Comparison of ENCODE assay signal across 27 cellular contexts in genomic region chr4:21198683-21199082, GRCh38.
"Had no signal": no experiment of that assay in that cellular context is flagged by ENCODE, and none has a peak within 500 bp of the region (broad histone marks: within the 10 kb centered on the region; RNA-seq: fewer than 3 reads in every experiment).

No MANE protein-coding gene starts in this region.

- H3K4me1 ChIP-seq: esophagus muscularis mucosa, gastroesophageal sphincter had no signal

- H3K4me3 ChIP-seq: coronary artery, dorsolateral prefrontal cortex, esophagus muscularis mucosa, gastroesophageal sphincter had no signal

- H3K27ac Mint-ChIP-seq: activated CD4-positive, alpha-beta memory T cell treated with anti-CD3 and anti-CD28 coated beads, Interleukin-2, amount 10 ng/mL, durations not matched to agents 7 days and 5 days; activated CD4-positive, alpha-beta T cell treated with anti-CD3 and anti-CD28 coated beads, Interleukin-2, amount 10 ng/mL, durations not matched to agents 7 days and 5 days; activated naive CD8-positive, alpha-beta T cell; activated T-helper 17 cell treated with anti-CD3 and anti-CD28 coated beads, Interleukin-2, amount 50 U/mL, for 72 hours; dendritic cell treated with granulocyte-macrophage colony-stimulating factor and Interleukin-4, amounts not matched to agents 40 ng/mL and 50 ng/mL, for 4 days had no signal

- H3K4me1 Mint-ChIP-seq: activated CD4-positive, alpha-beta memory T cell treated with anti-CD3 and anti-CD28 coated beads, Interleukin-2, amount 10 ng/mL, durations not matched to agents 7 days and 5 days; activated CD4-positive, alpha-beta T cell treated with anti-CD3 and anti-CD28 coated beads, Interleukin-2, amount 10 ng/mL, durations not matched to agents 7 days and 5 days; activated T-helper 17 cell treated with anti-CD3 and anti-CD28 coated beads, Interleukin-2, amount 50 U/mL, for 72 hours; central memory CD8-positive, alpha-beta T cell had no signal

- H3K9me3 ChIP-seq: esophagus muscularis mucosa, gastroesophageal sphincter had no signal

- H3K9me3 Mint-ChIP-seq: activated T-helper 17 cell treated with anti-CD3 and anti-CD28 coated beads, Interleukin-2, amount 50 U/mL, for 72 hours had no signal

- H3K27me3 Mint-ChIP-seq: activated CD4-positive, alpha-beta memory T cell treated with anti-CD3 and anti-CD28 coated beads, Interleukin-2, amount 10 ng/mL, durations not matched to agents 7 days and 5 days; activated CD4-positive, alpha-beta T cell treated with anti-CD3 and anti-CD28 coated beads, Interleukin-2, amount 10 ng/mL, durations not matched to agents 7 days and 5 days; activated naive CD8-positive, alpha-beta T cell; activated T-helper 17 cell treated with anti-CD3 and anti-CD28 coated beads, Interleukin-2, amount 50 U/mL, for 72 hours; central memory CD8-positive, alpha-beta T cell; dendritic cell treated with granulocyte-macrophage colony-stimulating factor and Interleukin-4, amounts not matched to agents 40 ng/mL and 50 ng/mL, for 4 days had no signal

- DNase-seq: activated CD4-positive, alpha-beta memory T cell treated with anti-CD3 and anti-CD28 coated beads, Interleukin-2, amount 10 ng/mL, durations not matched to agents 7 days and 5 days; activated CD4-positive, alpha-beta T cell treated with anti-CD3 and anti-CD28 coated beads for 1 hour; activated CD4-positive, alpha-beta T cell treated with anti-CD3 and anti-CD28 coated beads for 4 hours; activated CD4-positive, alpha-beta T cell treated with anti-CD3 and anti-CD28 coated beads, Interleukin-2, amount 10 ng/mL, durations not matched to agents 7 days and 5 days; activated CD4-positive, alpha-beta T cell treated with anti-CD3 and anti-CD28 coated beads, Interleukin-2, amount 50 U/mL, for 4 hours; activated CD8-positive, alpha-beta memory T cell treated with anti-CD3 and anti-CD28 coated beads, Interleukin-2, amount 50 U/mL, for 48 hours; activated effector memory CD4-positive, alpha-beta T cell treated with Interleukin-2 at 50 U/mL for 16 hours; activated gamma-delta T cell treated with Interleukin-2 at 50 U/mL for 16 hours; activated naive CD4-positive, alpha-beta T cell treated with anti-CD3 and anti-CD28 coated beads, Interleukin-2, amount 50 U/mL, for 16 hours; activated naive CD4-positive, alpha-beta T cell treated with Interleukin-2 at 50 U/mL for 16 hours; activated T-cell treated with anti-CD3 and anti-CD28 coated beads, Interleukin-2, amount 50 U/mL, for 4 hours; amniotic stem cell; anterior cingulate cortex; brain microvascular endothelial cell; dorsolateral prefrontal cortex; effector memory CD4-positive, alpha-beta T cell; erythroblast; foreskin melanocyte; head of caudate nucleus; T-helper 2 cell had no signal

- H3K4me3 Mint-ChIP-seq: activated CD4-positive, alpha-beta memory T cell treated with anti-CD3 and anti-CD28 coated beads, Interleukin-2, amount 10 ng/mL, durations not matched to agents 7 days and 5 days; activated CD4-positive, alpha-beta T cell treated with anti-CD3 and anti-CD28 coated beads, Interleukin-2, amount 10 ng/mL, durations not matched to agents 7 days and 5 days; activated naive CD8-positive, alpha-beta T cell; activated T-cell treated with anti-CD3 and anti-CD28 coated beads, Interleukin-2, amount 50 U/mL, for 4 hours; activated T-helper 17 cell treated with anti-CD3 and anti-CD28 coated beads, Interleukin-2, amount 50 U/mL, for 72 hours; central memory CD8-positive, alpha-beta T cell; dendritic cell treated with granulocyte-macrophage colony-stimulating factor and Interleukin-4, amounts not matched to agents 40 ng/mL and 50 ng/mL, for 4 days had no signal

- H3K27me3 ChIP-seq: brain microvascular endothelial cell, dorsolateral prefrontal cortex, esophagus muscularis mucosa, gastroesophageal sphincter had no signal

- H3K36me3 ChIP-seq: brain microvascular endothelial cell, esophagus muscularis mucosa, gastroesophageal sphincter had no signal

- H3K36me3 Mint-ChIP-seq: activated naive CD8-positive, alpha-beta T cell had no signal

- H3K27ac ChIP-seq: brain microvascular endothelial cell, coronary artery, dorsolateral prefrontal cortex, esophagus muscularis mucosa, gastroesophageal sphincter had no signal
